Comparison of ENCODE assay signal across 8 cellular contexts in the genomic region with DNA sequence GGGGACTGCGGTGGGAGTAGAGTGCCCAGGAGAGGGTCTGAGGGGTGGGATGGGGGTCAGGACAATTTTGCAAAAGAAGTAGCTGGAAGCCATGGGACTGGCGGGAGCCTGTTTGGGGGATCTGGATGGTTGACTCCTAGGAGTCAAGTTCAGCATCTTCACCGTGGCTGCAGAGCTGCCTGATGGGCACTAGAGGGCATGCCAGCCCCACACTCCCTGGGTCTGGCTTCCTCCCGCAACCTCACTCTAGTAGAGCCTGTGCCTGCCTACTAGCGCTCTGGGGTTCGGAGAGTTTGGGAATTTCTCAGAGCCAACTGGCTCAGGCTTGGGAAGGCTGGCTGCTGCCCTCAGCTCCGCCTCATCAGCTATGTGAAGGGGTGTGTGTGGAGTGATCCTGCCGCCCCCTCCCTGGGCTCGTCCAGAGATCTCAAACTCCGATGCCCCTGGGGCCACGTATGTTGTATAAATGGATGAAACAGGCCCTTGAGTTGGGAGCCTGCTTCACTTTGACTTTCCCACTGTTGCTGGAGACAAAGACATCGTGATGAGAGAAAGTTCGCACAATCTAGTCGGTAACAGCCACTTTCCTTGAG. TPM values are rescaled to one million over a fixed set of nuclear protein-coding genes. Genes with fewer than 3 reads are reported as not detected.
DNase-seq lines count a peak whose midpoint lies in the region; ATAC-seq and TF ChIP-seq lines count a peak whose summit lies in the region.

No MANE protein-coding gene starts in this region.

- no peak overlapping the region for H2BK15ac ChIP-seq in IMR-90 (ENCODE audit: low read depth, low read length)

- in situ Hi-C loops in IMR-90 (cut with MboI; ENCODE audit: low sequenced_read_pairs): no loop called here

- no peak overlapping the region for H3K4me3 ChIP-seq in IMR-90 (ENCODE audit: insufficient read depth, low read depth, low read length)

- peaks cover 14% of the 10 kb centered on the region for H3K4me1 Mint-ChIP-seq in osteocyte (ENCODE audit: unreplicated experiment)

- H3K27ac Mint-ChIP-seq in osteocyte (ENCODE audit: unreplicated experiment): no peak overlapping the region

- 0 out of 2 replicates have a peak, but pooled peaks cover 2% of the 10 kb centered on the region for H3K4me1 ChIP-seq in IMR-90 (ENCODE audit: control insufficient read depth, insufficient read depth, low read length)
- no peaks in the 10 kb centered on the region for H3K4me1 ChIP-seq in foreskin keratinocyte

- no peak overlapping the region for H3K18ac ChIP-seq in IMR-90 (ENCODE audit: low read depth, low read length)

- H2AK9ac ChIP-seq in IMR-90 (replicated peaks; ENCODE audit: low read depth, low read length, poor library complexity): no peak overlapping the region

- no peak overlapping the region for H2BK5ac ChIP-seq in IMR-90 (ENCODE audit: low read depth, low read length, poor library complexity, severe bottlenecking)

- H3K4me3 Mint-ChIP-seq in osteocyte (ENCODE audit: unreplicated experiment): no peak overlapping the region

- peaks cover 0 to 4% of the 10 kb centered on the region in 2 experiments; a peak in 1 of 4 replicates for H3K79me1 ChIP-seq in IMR-90 (ENCODE audit: low read depth in 1 of 2, low read length in 2 of 2)

- TF ChIP-seq CTCF in AG09319 (IDR thresholded peaks at IDR 0.05; ENCODE audit: low read depth, low read length): peak; percentile 91
- TF ChIP-seq CTCF in IMR-90 (conservative IDR thresholded peaks at IDR 0.05; ENCODE audit: low read depth, low read length): peak; percentile 79
- TF ChIP-seq CTCF in foreskin keratinocyte (conservative IDR thresholded peaks at IDR 0.05): peak; percentile 92
- TF ChIP-seq CTCF in osteocyte (IDR thresholded peaks at IDR 0.05): peak; percentile 83

- H3K27me3 ChIP-seq in IMR-90 (ENCODE audit: control insufficient read depth, insufficient read depth, low read length): peaks cover 2% of the 10 kb centered on the region; the same call in 1 of the 2 replicates
- H3K27me3 ChIP-seq in foreskin keratinocyte: peaks cover under 1% of the 10 kb centered on the region

- H3K27ac ChIP-seq in IMR-90 (ENCODE audit: insufficient read depth, low read length) (no peak overlapping the region), foreskin keratinocyte (no peak overlapping the region)

- H3K14ac ChIP-seq in IMR-90 (replicated peaks; ENCODE audit: low read depth, low read length): no peak overlapping the region

- peaks cover 3% of the 10 kb centered on the region; the same call in 1 of the 2 replicates for H3K9me1 ChIP-seq in IMR-90 (ENCODE audit: insufficient read depth, low read length)

- no peaks in the 10 kb centered on the region for H3K9me3 Mint-ChIP-seq in osteocyte (ENCODE audit: unreplicated experiment)

- no peak overlapping the region for H3K4me2 ChIP-seq in IMR-90 (ENCODE audit: low read depth, low read length)

- ATAC-seq in GM18868 (IDR thresholded peaks at IDR 0.05; ENCODE audit: unreplicated experiment) (peak; percentile 50), IMR-90 (ENCODE audit: low read depth) (peak; percentile 81), foreskin keratinocyte (peak; percentile 72)

- no peak overlapping the region for H4K5ac ChIP-seq in IMR-90 (ENCODE audit: low read depth, low read length)

- H4K8ac ChIP-seq in IMR-90 (ENCODE audit: low read depth in 2 of 2, low read length in 2 of 2): no peak overlapping the region

- H4K91ac ChIP-seq in IMR-90 (ENCODE audit: insufficient read depth, low read depth, low read length): no peak overlapping the region

- no peak for TF ChIP-seq POLR2A in IMR-90 (IDR thresholded peaks at IDR 0.05; ENCODE audit: low read depth, low read length)

- H3K9ac ChIP-seq in IMR-90 (ENCODE audit: low read depth, low read length): no peak overlapping the region

- peaks cover 12% of the 10 kb centered on the region for H3K36me3 Mint-ChIP-seq in osteocyte (ENCODE audit: unreplicated experiment)

- no peak overlapping the region for H2BK120ac ChIP-seq in IMR-90 (ENCODE audit: low read depth, low read length)

- TF ChIP-seq RAD21 in IMR-90 (IDR thresholded peaks at IDR 0.05; ENCODE audit: low read length): peak; percentile 83

- H3K23ac ChIP-seq in IMR-90 (ENCODE audit: low read depth, low read length): no peak overlapping the region

- H3K56ac ChIP-seq in IMR-90 (ENCODE audit: extremely low read depth, insufficient read depth, low read length): no peak overlapping the region

- peaks cover 7% of the 10 kb centered on the region; the same call in 1 of the 2 replicates for H3K36me3 ChIP-seq in IMR-90 (ENCODE audit: control insufficient read depth, insufficient read depth, low read length)

- H3K27me3 Mint-ChIP-seq in osteocyte (ENCODE audit: unreplicated experiment): no peaks in the 10 kb centered on the region

- no peak overlapping the region for H2AK5ac ChIP-seq in IMR-90 (ENCODE audit: low read depth, low read length)

- no peak overlapping the region for H2BK20ac ChIP-seq in IMR-90 (ENCODE audit: low read depth, low read length)

- CTCF ChIA-PET in IMR-90 (lab: Yijun Ruan, JAX): interaction anchor here (1.1 kb wide), 2 partner anchors 12 to 36 kb away, joined by 3 to 4 read pairs; no protein-coding TSS in a partner anchor

- H4K20me1 ChIP-seq in IMR-90 (ENCODE audit: insufficient read depth, low read length): peaks cover 17% of the 10 kb centered on the region

- BruUV-seq in IMR-90 (replicated peaks; lab: Mats Ljungman, UMichigan): TSS peak; percentile 91

- peak overlapping the region; percentile 72 for H2AFZ ChIP-seq in IMR-90 (replicated peaks; ENCODE audit: low read length, poor library complexity)

- DNase-seq in AG09319 (ENCODE audit: extremely low read depth, low read depth) (peak; percentile 28), IMR-90 (peak; percentile 62), SHP77 treated with DMSO at 0.1 percent for 48 hours (lab: John Stamatoyannopoulos, UW) (peak; percentile 15), foreskin keratinocyte (peak; percentile 9 to 41), osteocyte (ENCODE audit: extremely low spot score, unreplicated experiment) (no peak), ureter (ENCODE audit: low spot score) (peak; percentile 68)
- DNase-seq in activated gamma-delta T cell treated with anti-CD3 and anti-CD28 coated beads, Interleukin-2, amount 50 U/mL, for 16 hours (ENCODE audit: low read depth): peak; percentile 46

- H3K9me3 ChIP-seq in IMR-90 (ENCODE audit: control insufficient read depth, insufficient read depth, low read length): no peaks in the 10 kb centered on the region

- POLR2A ChIA-PET in IMR-90 (lab: Charles Lee; ENCODE audit: unreplicated experiment): no interaction called here

- H3K4ac ChIP-seq in IMR-90 (ENCODE audit: low read depth, low read length): no peak overlapping the region

- 77% methylated on average over 4 of the region's 14 CpGs; no CpG with 5 or more reads in 1 of the 2 experiments for WGBS in IMR-90 (ENCODE audit: extremely low coverage in 2 of 2, insufficient read length in 1 of 2), 2 experiments

- intact Hi-C loops in IMR-90 (cut with micrococcal nuclease): loop anchor here (1.0 kb wide), 2 partner anchors 84 to 454 kb away; no protein-coding TSS in a partner anchor

- dilution Hi-C loops in IMR-90 (cut with HindIII; ENCODE audit: low sequenced_read_pairs, unreplicated experiment): no loop called here

TF ChIP-seq in IMR-90, 13 proteins besides CTCF, POLR2A, EP300 and RAD21:
- TF ChIP-seq RCOR1 (IDR thresholded peaks at IDR 0.05; ENCODE audit: insufficient replicate concordance, low read length): no peak
- peak; percentile 63 for TF ChIP-seq SMC3 (IDR thresholded peaks at IDR 0.05; ENCODE audit: low read depth, low read length)
- no peak for TF ChIP-seq MXI1 (IDR thresholded peaks at IDR 0.05; ENCODE audit: borderline replicate concordance, low read depth, low read length)
- TF ChIP-seq MAZ (IDR thresholded peaks at IDR 0.05; ENCODE audit: borderline replicate concordance, low read depth, low read length): no peak

RNA-seq across cellular contexts. Expression of a gene that starts 10.8 kb away (rescaled TPM):
- total RNA-seq in IMR-90 (2012; rRNA removed): 34.2 and 35.3 TPM in 2 replicates
- polyA plus RNA-seq in IMR-90 (2012; rRNA removed): 40.9 and 41.6 TPM in 2 replicates
- 40.1 and 58.5 TPM in 2 replicates for polyA plus RNA-seq in IMR-90 (2012; cell fraction: cytosol; rRNA removed)
- 74.1 and 106 TPM in 2 replicates for polyA plus RNA-seq in IMR-90 (2012; cell fraction: nucleus; rRNA removed; ENCODE audit: low replicate concordance)
- 62.5 and 72.1 TPM in 2 replicates for total RNA-seq in foreskin keratinocyte
- polyA plus RNA-seq in foreskin keratinocyte: 56.6 and 61.4 TPM in 2 replicates
- total RNA-seq in osteocyte: 41.8 and 45.5 TPM in 2 replicates
- 33.8 TPM for total RNA-seq in ureter

RNA-seq across cellular contexts. Expression of a gene that starts 27.6 kb away (rescaled TPM):
- total RNA-seq in IMR-90 (2012; rRNA removed) (not detected in 2 replicates), foreskin keratinocyte (not detected in 2 replicates), osteocyte (not detected in 2 replicates), ureter (not detected)
- polyA plus RNA-seq in IMR-90 (2012; rRNA removed) (not detected in 2 replicates), foreskin keratinocyte (not detected in 2 replicates)
- not detected in 2 replicates for polyA plus RNA-seq in IMR-90 (2012; cell fraction: cytosol; rRNA removed)
- not detected in 2 replicates for polyA plus RNA-seq in IMR-90 (2012; cell fraction: nucleus; rRNA removed; ENCODE audit: low replicate concordance)

RNA-seq across cellular contexts. Expression of a gene that starts 27.8 kb away (rescaled TPM):
- not detected in 2 replicates for total RNA-seq in IMR-90 (2012; rRNA removed)
- 0.40 and 0.41 TPM in 2 replicates for polyA plus RNA-seq in IMR-90 (2012; rRNA removed)
- 0.52 and 0.58 TPM in 2 replicates for polyA plus RNA-seq in IMR-90 (2012; cell fraction: cytosol; rRNA removed)
- polyA plus RNA-seq in IMR-90 (2012; cell fraction: nucleus; rRNA removed; ENCODE audit: low replicate concordance): 0.51 and 0.54 TPM in 2 replicates
- total RNA-seq in foreskin keratinocyte: 0.78 and 1.3 TPM in 2 replicates
- polyA plus RNA-seq in foreskin keratinocyte: 1.8 and 3.1 TPM in 2 replicates
- not detected in 2 replicates for total RNA-seq in osteocyte
- total RNA-seq in ureter: not detected

RNA-seq across cellular contexts. Expression of a gene that starts 48.1 kb away (rescaled TPM):
- total RNA-seq in IMR-90 (2012; rRNA removed) (2.5 and 3.0 TPM in 2 replicates), foreskin keratinocyte (16.9 and 18.3 TPM in 2 replicates), osteocyte (1.6 TPM in 2 replicates), ureter (0.13 TPM)
- polyA plus RNA-seq in IMR-90 (2012; rRNA removed) (4.7 and 5.1 TPM in 2 replicates), foreskin keratinocyte (11.1 and 11.4 TPM in 2 replicates)
- 3.6 TPM in 2 replicates for polyA plus RNA-seq in IMR-90 (2012; cell fraction: cytosol; rRNA removed)
- polyA plus RNA-seq in IMR-90 (2012; cell fraction: nucleus; rRNA removed; ENCODE audit: low replicate concordance): 1.4 and 2.5 TPM in 2 replicates
